ENCODE assay signal across 1 cellular context in the genomic region with DNA sequence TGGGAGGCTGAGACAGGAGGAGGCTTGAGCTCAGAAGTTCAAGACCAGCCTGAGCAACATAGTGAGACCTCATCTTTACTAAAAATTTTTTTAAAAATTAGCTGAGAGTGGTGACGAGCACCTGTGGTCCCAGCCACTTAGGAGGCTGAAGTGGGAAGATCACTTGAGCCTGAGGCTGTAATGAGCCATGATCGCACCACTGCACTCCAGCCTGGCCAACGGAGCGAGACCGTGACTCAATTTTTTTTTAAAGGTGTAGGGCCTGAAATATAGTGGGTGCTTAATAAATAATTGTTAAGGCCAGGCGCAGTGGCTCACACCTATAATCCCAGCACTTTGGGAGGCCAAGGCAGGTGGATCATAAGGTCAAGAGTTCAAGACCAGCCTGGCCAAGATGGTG.
TF ChIP-seq lines count a peak whose summit lies in the region.

No MANE protein-coding gene starts in this region.

TF ChIP-seq in GM12878, 131 proteins besides CTCF, POLR2A, EP300 and RAD21 (continued from another document):
- TF ChIP-seq, protein P1, sequence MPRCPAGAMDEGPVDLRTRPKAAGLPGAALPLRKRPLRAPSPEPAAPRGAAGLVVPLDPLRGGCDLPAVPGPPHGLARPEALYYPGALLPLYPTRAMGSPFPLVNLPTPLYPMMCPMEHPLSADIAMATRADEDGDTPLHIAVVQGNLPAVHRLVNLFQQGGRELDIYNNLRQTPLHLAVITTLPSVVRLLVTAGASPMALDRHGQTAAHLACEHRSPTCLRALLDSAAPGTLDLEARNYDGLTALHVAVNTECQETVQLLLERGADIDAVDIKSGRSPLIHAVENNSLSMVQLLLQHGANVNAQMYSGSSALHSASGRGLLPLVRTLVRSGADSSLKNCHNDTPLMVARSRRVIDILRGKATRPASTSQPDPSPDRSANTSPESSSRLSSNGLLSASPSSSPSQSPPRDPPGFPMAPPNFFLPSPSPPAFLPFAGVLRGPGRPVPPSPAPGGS (IDR thresholded peaks at IDR 0.05; ENCODE audit: borderline replicate concordance, insufficient read depth, low read depth, low read length, poor library complexity, severe bottlenecking) = peak; percentile 15
